Comparison of ENCODE assay signal across 1 cellular context in the genomic region with DNA sequence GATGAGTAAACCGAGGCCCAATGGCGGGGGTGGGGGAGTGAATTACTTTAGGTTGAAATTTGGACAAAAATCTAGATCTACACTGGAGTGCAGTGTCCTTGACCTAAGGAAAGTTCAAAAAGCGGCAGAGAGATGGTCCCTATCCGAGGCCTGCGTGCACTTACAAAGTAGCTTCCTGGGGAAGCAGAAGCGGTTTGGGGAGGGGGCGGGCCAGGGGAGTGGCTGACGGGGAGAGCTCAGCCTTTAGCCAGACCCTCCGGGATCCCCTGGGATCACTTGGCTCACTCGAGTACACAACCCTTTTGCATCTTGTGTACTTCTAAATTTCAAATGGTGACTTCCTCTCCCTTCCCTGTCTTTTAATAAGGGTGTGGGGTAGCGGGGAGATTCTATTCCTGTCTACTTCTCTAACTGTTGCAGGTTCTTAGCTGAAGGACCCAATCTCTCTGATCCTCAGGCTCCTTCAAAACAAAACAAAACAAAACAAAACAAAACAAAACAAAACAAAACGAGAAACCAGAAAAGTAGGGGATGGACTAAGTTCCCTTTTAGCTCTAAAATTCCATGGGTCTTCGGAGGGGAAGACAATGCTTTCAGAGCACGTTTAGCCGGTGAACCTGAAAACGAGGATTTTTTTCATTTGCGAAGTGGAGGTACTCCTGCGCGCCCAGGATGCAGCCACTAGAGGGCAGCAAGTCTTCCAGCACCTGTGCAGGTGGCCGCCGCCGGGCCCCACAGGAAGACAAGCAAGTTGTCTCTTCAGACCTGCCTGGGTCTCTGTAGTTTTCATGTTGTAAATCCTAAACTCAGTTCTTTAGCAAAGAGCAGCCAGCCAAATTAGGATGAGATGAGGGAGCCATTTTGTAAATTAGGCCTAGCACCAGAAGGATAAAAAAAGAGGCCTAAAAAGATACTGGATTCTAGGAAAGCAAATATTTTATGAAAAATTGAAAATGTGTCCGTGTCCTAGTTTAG.
TF ChIP-seq lines count a peak whose summit lies in the region.

No MANE protein-coding gene starts in this region.

TF ChIP-seq in HepG2, 621 proteins besides CTCF, POLR2A, EP300 and RAD21 (continued from another document):
- TF ChIP-seq, protein P1, sequence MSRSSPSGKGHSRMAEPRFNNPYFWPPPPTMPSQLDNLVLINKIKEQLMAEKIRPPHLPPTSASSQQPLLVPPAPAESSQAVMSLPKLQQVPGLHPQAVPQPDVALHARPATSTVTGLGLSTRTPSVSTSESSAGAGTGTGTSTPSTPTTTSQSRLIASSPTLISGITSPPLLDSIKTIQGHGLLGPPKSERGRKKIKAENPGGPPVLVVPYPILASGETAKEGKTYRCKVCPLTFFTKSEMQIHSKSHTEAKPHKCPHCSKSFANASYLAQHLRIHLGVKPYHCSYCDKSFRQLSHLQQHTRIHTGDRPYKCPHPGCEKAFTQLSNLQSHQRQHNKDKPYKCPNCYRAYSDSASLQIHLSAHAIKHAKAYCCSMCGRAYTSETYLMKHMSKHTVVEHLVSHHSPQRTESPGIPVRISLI (CRISPR knock-in tag; IDR thresholded peaks at IDR 0.05; ENCODE audit: borderline replicate concordance): peak; percentile 84; the same call in 1 of the 2 replicates
- TF ChIP-seq NFKB2 (CRISPR knock-in tag; IDR thresholded peaks at IDR 0.05; ENCODE audit: borderline replicate concordance) (peak; percentile 31; the same call in 1 of the 2 replicates), FOSL2 (CRISPR knock-in tag; IDR thresholded peaks at IDR 0.05) (peak; percentile 25; the same call in 1 of the 2 replicates), SAP130 (CRISPR knock-in tag; IDR thresholded peaks at IDR 0.05; ENCODE audit: low read depth) (peak; percentile 54), RXRB (CRISPR knock-in tag; IDR thresholded peaks at IDR 0.05; ENCODE audit: borderline replicate concordance) (peak; percentile 29; the same call in 1 of the 2 replicates)
- TF ChIP-seq, protein P2, sequence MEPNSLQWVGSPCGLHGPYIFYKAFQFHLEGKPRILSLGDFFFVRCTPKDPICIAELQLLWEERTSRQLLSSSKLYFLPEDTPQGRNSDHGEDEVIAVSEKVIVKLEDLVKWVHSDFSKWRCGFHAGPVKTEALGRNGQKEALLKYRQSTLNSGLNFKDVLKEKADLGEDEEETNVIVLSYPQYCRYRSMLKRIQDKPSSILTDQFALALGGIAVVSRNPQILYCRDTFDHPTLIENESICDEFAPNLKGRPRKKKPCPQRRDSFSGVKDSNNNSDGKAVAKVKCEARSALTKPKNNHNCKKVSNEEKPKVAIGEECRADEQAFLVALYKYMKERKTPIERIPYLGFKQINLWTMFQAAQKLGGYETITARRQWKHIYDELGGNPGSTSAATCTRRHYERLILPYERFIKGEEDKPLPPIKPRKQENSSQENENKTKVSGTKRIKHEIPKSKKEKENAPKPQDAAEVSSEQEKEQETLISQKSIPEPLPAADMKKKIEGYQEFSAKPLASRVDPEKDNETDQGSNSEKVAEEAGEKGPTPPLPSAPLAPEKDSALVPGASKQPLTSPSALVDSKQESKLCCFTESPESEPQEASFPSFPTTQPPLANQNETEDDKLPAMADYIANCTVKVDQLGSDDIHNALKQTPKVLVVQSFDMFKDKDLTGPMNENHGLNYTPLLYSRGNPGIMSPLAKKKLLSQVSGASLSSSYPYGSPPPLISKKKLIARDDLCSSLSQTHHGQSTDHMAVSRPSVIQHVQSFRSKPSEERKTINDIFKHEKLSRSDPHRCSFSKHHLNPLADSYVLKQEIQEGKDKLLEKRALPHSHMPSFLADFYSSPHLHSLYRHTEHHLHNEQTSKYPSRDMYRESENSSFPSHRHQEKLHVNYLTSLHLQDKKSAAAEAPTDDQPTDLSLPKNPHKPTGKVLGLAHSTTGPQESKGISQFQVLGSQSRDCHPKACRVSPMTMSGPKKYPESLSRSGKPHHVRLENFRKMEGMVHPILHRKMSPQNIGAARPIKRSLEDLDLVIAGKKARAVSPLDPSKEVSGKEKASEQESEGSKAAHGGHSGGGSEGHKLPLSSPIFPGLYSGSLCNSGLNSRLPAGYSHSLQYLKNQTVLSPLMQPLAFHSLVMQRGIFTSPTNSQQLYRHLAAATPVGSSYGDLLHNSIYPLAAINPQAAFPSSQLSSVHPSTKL (CRISPR knock-in tag; IDR thresholded peaks at IDR 0.05): peak; percentile 33; the same call in 1 of the 2 replicates
- TF ChIP-seq, protein P3, sequence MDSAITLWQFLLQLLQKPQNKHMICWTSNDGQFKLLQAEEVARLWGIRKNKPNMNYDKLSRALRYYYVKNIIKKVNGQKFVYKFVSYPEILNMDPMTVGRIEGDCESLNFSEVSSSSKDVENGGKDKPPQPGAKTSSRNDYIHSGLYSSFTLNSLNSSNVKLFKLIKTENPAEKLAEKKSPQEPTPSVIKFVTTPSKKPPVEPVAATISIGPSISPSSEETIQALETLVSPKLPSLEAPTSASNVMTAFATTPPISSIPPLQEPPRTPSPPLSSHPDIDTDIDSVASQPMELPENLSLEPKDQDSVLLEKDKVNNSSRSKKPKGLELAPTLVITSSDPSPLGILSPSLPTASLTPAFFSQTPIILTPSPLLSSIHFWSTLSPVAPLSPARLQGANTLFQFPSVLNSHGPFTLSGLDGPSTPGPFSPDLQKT (CRISPR knock-in tag; IDR thresholded peaks at IDR 0.05; ENCODE audit: borderline replicate concordance): no peak
